ENCODE assay signal across 9 cellular contexts in genomic region chr7:5630670-5631069, GRCh38. TPM values are rescaled to one million over a fixed set of nuclear protein-coding genes. Genes with fewer than 3 reads are reported as not detected.
DNase-seq lines count a peak whose midpoint lies in the region; ATAC-seq and FAIRE-seq lines count a peak whose summit lies in the region.
"Had no signal": no experiment of that assay in that cellular context is flagged by ENCODE, and none has a peak within 500 bp of the region (broad histone marks: within the 10 kb centered on the region; RNA-seq: fewer than 3 reads in every experiment).

No MANE protein-coding gene starts in this region.

- WGBS in small intestine, 3 donors = 62 to 72% (median 71%) methylated on average over 7 of the region's 7 CpGs

- peaks cover 3% of the 10 kb centered on the region for H3K36me3 Mint-ChIP-seq in activated CD4-positive, alpha-beta memory T cell treated with anti-CD3 and anti-CD28 coated beads, Interleukin-2, amount 10 ng/mL, durations not matched to agents 7 days and 5 days (ENCODE audit: low read depth)

- peaks cover 29% of the 10 kb centered on the region for H3K4me1 Mint-ChIP-seq in activated CD4-positive, alpha-beta memory T cell treated with anti-CD3 and anti-CD28 coated beads, Interleukin-2, amount 10 ng/mL, durations not matched to agents 7 days and 5 days

- H3K9me3 ChIP-seq in effector memory CD4-positive, alpha-beta T cell (ENCODE audit: control insufficient read depth, low read length) = no peaks in the 10 kb centered on the region
- H3K9me3 ChIP-seq in small intestine (ENCODE audit: control insufficient read depth, low read depth) = no peaks in the 10 kb centered on the region

- FAIRE-seq in frontal cortex (lab: Jason Lieb, UNC) = no peak
- no peak for FAIRE-seq in small intestine (lab: Jason Lieb, UNC)

- H3K27ac ChIP-seq in effector memory CD4-positive, alpha-beta T cell (ENCODE audit: insufficient read depth, low read length, poor library complexity, severe bottlenecking) = no peak overlapping the region
- H3K27ac ChIP-seq in small intestine (ENCODE audit: low read depth in 1 of 2, low read length in 1 of 2) = no peak overlapping the region

- no peak for ATAC-seq in GM18498 (IDR thresholded peaks at IDR 0.05; ENCODE audit: unreplicated experiment)

- POLR2A ChIA-PET in activated CD4-positive, alpha-beta memory T cell treated with anti-CD3 and anti-CD28 coated beads, Interleukin-2, amount 10 ng/mL, durations not matched to agents 7 days and 5 days (lab: Charles Lee) = interaction anchor here (1.0 to 3.6 kb wide), 5 partner anchors 11 to 440 kb away, joined by 3 to 22 read pairs (median 4); partner anchors contain the start of gene WIPI2

- DNase-seq in D341Med (ENCODE audit: low spot score) (peak; percentile 12), frontal cortex (ENCODE audit: low spot score in 2 of 2) (no peak), NCI-H2029 treated with DMSO at 0.1 percent for 48 hours (lab: John Stamatoyannopoulos, UW) (no peak), small intestine (no peak)
- peak; percentile 69 for DNase-seq in activated CD4-positive, alpha-beta memory T cell treated with anti-CD3 and anti-CD28 coated beads, Interleukin-2, amount 10 ng/mL, durations not matched to agents 7 days and 5 days
- DNase-seq in effector memory CD4-positive, alpha-beta T cell = peak in 2 of 3 donors; percentile 17 to 28
- peak; percentile 34 to 53 for DNase-seq in stimulated activated CD4-positive, alpha-beta T cell treated with anti-CD3 and anti-CD28 coated beads, Interleukin-2, amount 100 ng/mL, for 24 hours
- DNase-seq: OCI-M1 had no signal

- H3K4me3 Mint-ChIP-seq in activated CD4-positive, alpha-beta memory T cell treated with anti-CD3 and anti-CD28 coated beads, Interleukin-2, amount 10 ng/mL, durations not matched to agents 7 days and 5 days = no peak overlapping the region

- CTCF ChIA-PET in activated CD4-positive, alpha-beta memory T cell treated with anti-CD3 and anti-CD28 coated beads, Interleukin-2, amount 10 ng/mL, durations not matched to agents 7 days and 5 days (lab: Charles Lee) = interaction anchor here (0.8 to 3.7 kb wide), 7 partner anchors 12 to 137 kb away, joined by 3 to 35 read pairs (median 4); no protein-coding TSS in a partner anchor

- H3K4me3 ChIP-seq in effector memory CD4-positive, alpha-beta T cell (ENCODE audit: insufficient read depth, low read depth, low read length, poor library complexity, severe bottlenecking) = no peak overlapping the region
- no peak overlapping the region for H3K4me3 ChIP-seq in small intestine (ENCODE audit: low read depth in 1 of 2, low read length in 2 of 2)

- peak overlapping the region; percentile 36 for H3K27ac Mint-ChIP-seq in activated CD4-positive, alpha-beta memory T cell treated with anti-CD3 and anti-CD28 coated beads, Interleukin-2, amount 10 ng/mL, durations not matched to agents 7 days and 5 days

- H3K27me3 ChIP-seq in effector memory CD4-positive, alpha-beta T cell (replicated peaks; ENCODE audit: control insufficient read depth, insufficient read depth, low read length, poor library complexity, severe bottlenecking) = no peaks in the 10 kb centered on the region
- no peaks in the 10 kb centered on the region for H3K27me3 ChIP-seq in small intestine (ENCODE audit: control insufficient read depth in 2 of 2, insufficient read depth in 2 of 2, low read length in 2 of 2)

- peaks cover 14% of the 10 kb centered on the region for H3K4me1 ChIP-seq in effector memory CD4-positive, alpha-beta T cell (ENCODE audit: control insufficient read depth, insufficient read depth, low read length, poor library complexity, severe bottlenecking)
- H3K4me1 ChIP-seq in small intestine (ENCODE audit: control insufficient read depth in 2 of 2, insufficient read depth in 1 of 2, low read depth in 1 of 2, low read length in 1 of 2) = no peaks in the 10 kb centered on the region

- H3K36me3 ChIP-seq in effector memory CD4-positive, alpha-beta T cell (ENCODE audit: control insufficient read depth, insufficient read depth, low read length) = peaks cover 16% of the 10 kb centered on the region
- H3K36me3 ChIP-seq in small intestine (ENCODE audit: control insufficient read depth in 2 of 2, insufficient read depth in 2 of 2, low read length in 2 of 2) = peaks cover 2% of the 10 kb centered on the region in 2 donors

- no peaks in the 10 kb centered on the region for H3K9me3 Mint-ChIP-seq in activated CD4-positive, alpha-beta memory T cell treated with anti-CD3 and anti-CD28 coated beads, Interleukin-2, amount 10 ng/mL, durations not matched to agents 7 days and 5 days

- no peaks in the 10 kb centered on the region for H3K27me3 Mint-ChIP-seq in activated CD4-positive, alpha-beta memory T cell treated with anti-CD3 and anti-CD28 coated beads, Interleukin-2, amount 10 ng/mL, durations not matched to agents 7 days and 5 days

RNA-seq across cellular contexts. Expression of gene FSCN1, which starts 38.1 kb away (rescaled TPM):
- total RNA-seq in activated CD4-positive, alpha-beta memory T cell treated with anti-CD3 and anti-CD28 coated beads, Interleukin-2, amount 10 ng/mL, durations not matched to agents 7 days and 5 days = 10 to 100 TPM in 1 of 2 experiments, 1 to 10 TPM in 1; 9.7 to 11.1 TPM
- 199 TPM for total RNA-seq in frontal cortex
- 10 to 100 TPM in 1 of 3 donors, 1 to 10 TPM in 1, under 1 TPM in 1; 0.67 to 13.3 (median 7.0) TPM for polyA plus RNA-seq in small intestine

Comparison
In these comparisons a context has a peak if more than half of its experiments do, and no peak if none do; other contexts are left out.
1. DNase-seq: peak in D341Med (single experiment), activated CD4-positive, alpha-beta memory T cell treated with anti-CD3 and anti-CD28 coated beads, Interleukin-2, amount 10 ng/mL, durations not matched to agents 7 days and 5 days (single experiment), effector memory CD4-positive, alpha-beta T cell (2 of 3) and stimulated activated CD4-positive, alpha-beta T cell treated with anti-CD3 and anti-CD28 coated beads, Interleukin-2, amount 100 ng/mL, for 24 hours (2 of 2); none in frontal cortex (0 of 2), NCI-H2029 treated with DMSO at 0.1 percent for 48 hours (single experiment) and small intestine (single experiment).
2. RNA of gene FSCN1, which starts 38.1 kb away (total RNA-seq): 199 TPM in frontal cortex (single experiment); 9.7 to 11.1 TPM in activated CD4-positive, alpha-beta memory T cell treated with anti-CD3 and anti-CD28 coated beads, Interleukin-2, amount 10 ng/mL, durations not matched to agents 7 days and 5 days; every median in the first group is over 10 times any median in the second.